13 cellular contexts compared by ENCODE assay signal in the genomic region with DNA sequence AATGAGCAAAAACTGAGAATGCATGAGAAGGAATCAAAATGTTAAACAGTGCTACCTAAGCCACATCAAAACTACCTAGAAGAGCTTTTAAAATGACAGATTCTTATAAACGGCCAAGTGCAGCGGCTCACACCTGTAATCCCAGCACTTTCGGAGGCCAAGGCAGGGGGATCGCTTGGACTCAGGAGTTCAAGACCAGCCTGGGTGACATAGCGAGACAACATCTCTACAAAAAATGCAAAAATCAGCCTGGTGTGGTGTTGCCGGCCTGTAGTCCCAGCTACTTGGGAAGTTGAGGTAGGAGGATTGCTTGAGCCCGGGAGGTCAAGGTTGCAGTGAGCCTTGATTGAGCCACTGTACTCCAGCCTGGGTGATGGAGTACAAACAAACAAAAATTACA. TPM values are rescaled to one million over a fixed set of nuclear protein-coding genes. Genes with fewer than 3 reads are reported as not detected.
A peak's percentile ranks its signal among the peaks of the same experiment; 100 is the strongest.
DNase-seq lines count a peak whose midpoint lies in the region; ATAC-seq, FAIRE-seq and TF ChIP-seq lines count a peak whose summit lies in the region.
"Had no signal": no experiment of that assay in that cellular context is flagged by ENCODE, and none has a peak within 500 bp of the region (broad histone marks: within the 10 kb centered on the region; RNA-seq: fewer than 3 reads in every experiment).

No MANE protein-coding gene starts in this region.

- RAD21 ChIA-PET in GM12878 (lab: Charles Lee; ENCODE audit: unreplicated experiment): interaction anchor here (0.8 to 17.1 kb wide), 13 partner anchors 6 to 143 kb away, joined by 3 to 418 read pairs (median 7); a partner anchor contains a TSS

- H3K4me2 ChIP-seq in DOHH2 (ENCODE audit: low read length): peak overlapping the region; percentile 53
- H3K4me2 ChIP-seq in GM12878 (ENCODE audit: control insufficient read depth, insufficient read depth): peak overlapping the region; percentile 91
- H3K4me2 ChIP-seq in GM23338: no peak overlapping the region

- H4K20me1 ChIP-seq in DOHH2 (ENCODE audit: control insufficient read depth, insufficient read depth, low read depth, low read length): peaks cover 61% of the 10 kb centered on the region
- peaks cover 5% of the 10 kb centered on the region for H4K20me1 ChIP-seq in GM12878 (ENCODE audit: control insufficient read depth, insufficient read depth)
- H4K20me1 ChIP-seq in GM23338 (replicated peaks; ENCODE audit: insufficient read depth): peaks cover 13% of the 10 kb centered on the region; the same call in 1 of the 2 replicates

- POLR2A ChIA-PET in GM12878 (lab: Charles Lee): interaction anchor here (0.7 to 14.0 kb wide), 9 partner anchors 9 to 144 kb away, joined by 4 to 220 read pairs (median 7); a partner anchor contains a TSS

- H3K9me2 ChIP-seq in DOHH2 (replicated peaks; ENCODE audit: control insufficient read depth, low read length) (no peaks in the 10 kb centered on the region), GM23338 (ENCODE audit: insufficient read depth) (no peaks in the 10 kb centered on the region)

- H3K9me3 ChIP-seq in DOHH2 (ENCODE audit: control insufficient read depth, insufficient read depth, low read length) (no peaks in the 10 kb centered on the region), GM12878 (replicated peaks; ENCODE audit: control insufficient read depth, insufficient read depth, low read length) (no peaks in the 10 kb centered on the region)

- H3K4me3 ChIP-seq in DOHH2 (ENCODE audit: low read length): peak overlapping the region; percentile 7; the same call in 1 of the 2 replicates
- H3K4me3 ChIP-seq in GM12878: peak overlapping the region; percentile 46
- H3K4me3 ChIP-seq in rectal smooth muscle tissue (ENCODE audit: low read length): no peak overlapping the region
- H3K4me3 ChIP-seq in GM23338: no peak overlapping the region
- H3K4me3 ChIP-seq: cardiac muscle cell had no signal

- intact Hi-C loops in GM12878 (cut with micrococcal nuclease; ENCODE audit: unreplicated experiment): no loop called here

- no peak for TF ChIP-seq EP300 in GM12878 (IDR thresholded peaks at IDR 0.05; ENCODE audit: borderline replicate concordance in 1 of 2, control insufficient read depth in 1 of 2, low read depth in 2 of 2, low read length in 2 of 2)

- peak overlapping the region; percentile 77 for H3K9ac ChIP-seq in GM12878 (ENCODE audit: control insufficient read depth, insufficient read depth, low read length)
- H3K9ac ChIP-seq in rectal smooth muscle tissue (ENCODE audit: low read length): no peak overlapping the region

- no peak for TF ChIP-seq POLR2A in GM12878 (IDR thresholded peaks at IDR 0.05; ENCODE audit: low read depth, low read length)

- TF ChIP-seq RAD21 in GM12878 (IDR thresholded peaks at IDR 0.05; ENCODE audit: insufficient read depth, low read depth, low read length): no peak

- FAIRE-seq in GM12878 (lab: Jason Lieb, UNC): no peak
- FAIRE-seq: endometrium had no signal

- in situ Hi-C loops in GM12878 (cut with MboI): loop anchor here (25.0 kb wide), 1 partner anchor 1683 kb away; no protein-coding TSS in a partner anchor
- in situ Hi-C loops in KBM-7 (cut with MboI; ENCODE audit: low pct_unique_long_range_greater_than_20kb, low sequenced_read_pairs): no loop called here

- H3K27ac ChIP-seq in DOHH2 (ENCODE audit: low read depth, low read length) (no peak overlapping the region), GM12878 (ENCODE audit: control insufficient read depth, insufficient read depth) (peak overlapping the region; percentile 83), rectal smooth muscle tissue (ENCODE audit: low read depth, low read length) (peak overlapping the region; percentile 44), GM23338 (ENCODE audit: low read depth) (no peak overlapping the region)
- H3K27ac ChIP-seq: cardiac muscle cell, VCaP had no signal

- SMC1A ChIA-PET in GM12878 (lab: Charles Lee; ENCODE audit: uncharacterized antibody, unreplicated experiment): interaction anchor here (1.1 to 28.7 kb wide), 12 partner anchors 10 to 144 kb away, joined by 3 to 763 read pairs (median 8); no protein-coding TSS in a partner anchor

- H3K79me2 ChIP-seq in DOHH2 (ENCODE audit: control insufficient read depth, low read length): peaks cover 100% of the 10 kb centered on the region
- H3K79me2 ChIP-seq in GM12878 (ENCODE audit: control insufficient read depth, insufficient read depth, low read length): peaks cover 97% of the 10 kb centered on the region
- H3K79me2 ChIP-seq in GM23338 (replicated peaks; ENCODE audit: insufficient read depth): peaks cover 72% of the 10 kb centered on the region

- peaks cover 23% of the 10 kb centered on the region for H3K36me3 ChIP-seq in DOHH2 (ENCODE audit: control insufficient read depth, low read length)
- peaks cover 0 to 31% of the 10 kb centered on the region in 2 experiments; a peak in 2 of 4 replicates for H3K36me3 ChIP-seq in GM12878 (ENCODE audit: control insufficient read depth in 2 of 2, insufficient read depth in 2 of 2, low read length in 1 of 2)
- no peaks in the 10 kb centered on the region for H3K36me3 ChIP-seq in rectal smooth muscle tissue (ENCODE audit: control insufficient read depth, insufficient read depth, low read length)
- H3K36me3 ChIP-seq in GM23338 (ENCODE audit: insufficient read depth): no peaks in the 10 kb centered on the region
- H3K36me3 ChIP-seq: cardiac muscle cell had no signal

- no peak for TF ChIP-seq CTCF in DOHH2 (IDR thresholded peaks at IDR 0.05; ENCODE audit: low read depth, low read length, poor library complexity, severe bottlenecking)
- TF ChIP-seq CTCF in GM12878 (IDR thresholded peaks at IDR 0.05 in 2 of 3, conservative IDR thresholded peaks at IDR 0.05 in 1 of 3; ENCODE audit: control insufficient read depth in 2 of 3, extremely low read depth in 1 of 3, insufficient read depth in 1 of 3, low read depth in 3 of 3, low read length in 3 of 3): no peak
- no peak for TF ChIP-seq CTCF in GM23338 (conservative IDR thresholded peaks at IDR 0.05; ENCODE audit: low read depth in 2 of 2)

- CTCF ChIA-PET in GM12878 (lab: Yijun Ruan, JAX): interaction anchor here (0.7 to 5.1 kb wide), 6 partner anchors 8 to 139 kb away, joined by 3 to 20 read pairs (median 7); no protein-coding TSS in a partner anchor

- DNase-seq in GM12878 (ENCODE audit: low read depth, low spot score) (no peak), KBM-7 (no peak), GM23338 (ENCODE audit: low spot score) (no peak), NCI-H2107 (lab: John Stamatoyannopoulos, UW) (no peak)
- DNase-seq: GF-D8; NCI-H2171 treated with DMSO at 0.1 percent for 48 hours; NK-92 treated with Interleukin-12 subunit alpha and Interleukin-12 subunit beta, amount 100 ng/mL, for 24 hours had no signal

- BruUV-seq in GM12878 (replicated peaks; lab: Mats Ljungman, UMichigan): no TSS peak

- H3K27me3 ChIP-seq in DOHH2 (ENCODE audit: control insufficient read depth, low read length) (no peaks in the 10 kb centered on the region), GM12878 (replicated peaks in 1 of 2; ENCODE audit: control insufficient read depth in 2 of 2, insufficient read depth in 2 of 2, low read length in 1 of 2) (no peaks in the 10 kb centered on the region), rectal smooth muscle tissue (ENCODE audit: control insufficient read depth, insufficient read depth, low read length) (no peaks in the 10 kb centered on the region), GM23338 (ENCODE audit: insufficient read depth) (no peaks in the 10 kb centered on the region)
- H3K27me3 ChIP-seq: cardiac muscle cell had no signal

- H3K4me1 ChIP-seq in DOHH2 (ENCODE audit: control insufficient read depth, low read length) (peaks cover 99% of the 10 kb centered on the region), GM12878 (ENCODE audit: control insufficient read depth, insufficient read depth, low read length) (peaks cover 85% of the 10 kb centered on the region), rectal smooth muscle tissue (ENCODE audit: control insufficient read depth, insufficient read depth, low read length) (peaks cover 33% of the 10 kb centered on the region), GM23338 (ENCODE audit: insufficient read depth) (peaks cover 3% of the 10 kb centered on the region; the same call in 1 of the 2 replicates)

- ATAC-seq in GM19395 (IDR thresholded peaks at IDR 0.05; ENCODE audit: unreplicated experiment): peak; percentile 9
- ATAC-seq in GM12878: no peak
- no peak for ATAC-seq in GM23338

- H3K9me3 Mint-ChIP-seq in GM23338: no peaks in the 10 kb centered on the region

- H3K36me3 Mint-ChIP-seq in GM23338 (ENCODE audit: low read depth): peaks cover 1% of the 10 kb centered on the region; the same call in 1 of the 3 replicates

- H3F3A ChIP-seq in DOHH2 (ENCODE audit: control insufficient read depth, insufficient read depth): peaks cover 10% of the 10 kb centered on the region
- H3F3A ChIP-seq in GM23338 (replicated peaks; ENCODE audit: low read depth): no peaks in the 10 kb centered on the region

- H3K27ac Mint-ChIP-seq in GM23338: no peak overlapping the region

- H3K27me3 Mint-ChIP-seq in GM23338 (ENCODE audit: insufficient read depth, low read depth, poor library complexity): peaks cover 6% of the 10 kb centered on the region

- no peak overlapping the region for H2AFZ ChIP-seq in GM12878 (ENCODE audit: control insufficient read depth, low read depth, low read length)
- no peak overlapping the region for H2AFZ ChIP-seq in GM23338

- no peaks in the 10 kb centered on the region; the same call in 1 of the 3 replicates for H3K4me1 Mint-ChIP-seq in GM23338

- H3K4me3 Mint-ChIP-seq in GM23338: no peak overlapping the region

- WGBS in GM12878 (ENCODE audit: insufficient coverage, insufficient replicate concordance, low lambda C conversion rate, missing lambda C conversion rate): 3% methylated on average over 7 of the region's 7 CpGs

RNA-seq across cellular contexts. Expression of a gene that starts 13.4 kb away (rescaled TPM):
- total RNA-seq in GM12878 (2013; cell fraction: nucleolus; rRNA removed): 1,139 and 1,239 TPM in 2 replicates
- total RNA-seq in GM12878 (2014; rRNA removed) (167 and 204 TPM in 2 replicates), GM12878 (2014; rRNA removed; fragmentation: Illumina TruSeq; extraction: Trizol) (277 and 283 TPM in 2 replicates), GM12878 (2021) (353 and 356 TPM in 2 replicates)
- polyA plus RNA-seq in GM12878 (2011; ENCODE audit: low read depth): 193 TPM
- polyA plus RNA-seq in GM12878 (2011; rRNA removed) (188 and 268 TPM in 2 replicates), GM12878 (2014; fragmentation: Illumina TruSeq; extraction: Trizol) (258 and 290 TPM in 2 replicates), GM12878 (2014; fragmentation: Nextera tagmentation; extraction: Ambion mirVana) (10 to 100 TPM; 64.5 to 80.5 TPM), GM12878 (2014; rRNA removed) (180 and 208 TPM in 2 replicates), GM12878 (2016; fragmentation: Nextera tagmentation; extraction: Ambion mirVana) (100 to 1,000 TPM; 165 to 170 TPM), GM23338 (2016; fragmentation: Nextera tagmentation; extraction: Ambion mirVana) (26.6 and 27.4 TPM in 2 replicates)
- polyA plus RNA-seq in GM12878 (2011; cell fraction: cytosol; rRNA removed): 82.5 and 118 TPM in 2 replicates
- 111 and 142 TPM in 2 replicates for polyA plus RNA-seq in GM12878 (2011; cell fraction: nucleus; rRNA removed)
- 288 and 297 TPM in 2 replicates for polyA plus RNA-seq in GM12878 (2012)
- polyA minus RNA-seq in GM12878 (2011; rRNA and poly(A)+ RNA removed): 163 and 327 TPM in 2 replicates
- polyA minus RNA-seq in GM12878 (2011; cell fraction: cytosol; rRNA and poly(A)+ RNA removed): 124 and 136 TPM in 2 replicates
- 73.0 and 135 TPM in 2 replicates for polyA minus RNA-seq in GM12878 (2011; cell fraction: nucleus; rRNA and poly(A)+ RNA removed)
- total RNA-seq in GM23338 (2014; rRNA removed; shearing (Covaris generic)): 25.0 and 28.8 TPM in 2 replicates

RNA-seq across cellular contexts. Expression of a gene that starts 24.1 kb away (rescaled TPM):
- 50.0 and 61.3 TPM in 2 replicates for total RNA-seq in GM12878 (2013; cell fraction: nucleolus; rRNA removed)
- total RNA-seq in GM12878 (2014; rRNA removed) (10.1 and 10.3 TPM in 2 replicates), GM12878 (2014; rRNA removed; fragmentation: Illumina TruSeq; extraction: Trizol) (9.9 and 10.0 TPM in 2 replicates), GM12878 (2021) (14.9 and 16.6 TPM in 2 replicates)
- polyA plus RNA-seq in GM12878 (2011; ENCODE audit: low read depth): 10.6 TPM
- polyA plus RNA-seq in GM12878 (2011; rRNA removed) (21.4 and 23.2 TPM in 2 replicates), GM12878 (2014; fragmentation: Illumina TruSeq; extraction: Trizol) (13.2 and 14.0 TPM in 2 replicates), GM12878 (2014; fragmentation: Nextera tagmentation; extraction: Ambion mirVana) (1 to 10 TPM; 2.7 to 2.9 TPM), GM12878 (2014; rRNA removed) (10.0 and 11.2 TPM in 2 replicates), GM12878 (2016; fragmentation: Nextera tagmentation; extraction: Ambion mirVana) (10 to 100 TPM in 1 of 2 experiments, 1 to 10 TPM in 1; 6.3 to 10.9 TPM), GM23338 (2016; fragmentation: Nextera tagmentation; extraction: Ambion mirVana) (6.2 and 7.3 TPM in 2 replicates)
- polyA plus RNA-seq in GM12878 (2011; cell fraction: cytosol; rRNA removed): 11.0 and 12.5 TPM in 2 replicates
- 19.9 and 23.2 TPM in 2 replicates for polyA plus RNA-seq in GM12878 (2011; cell fraction: nucleus; rRNA removed)
- polyA plus RNA-seq in GM12878 (2012): 14.5 and 22.9 TPM in 2 replicates
- polyA minus RNA-seq in GM12878 (2011; rRNA and poly(A)+ RNA removed): 22.1 and 23.7 TPM in 2 replicates
- polyA minus RNA-seq in GM12878 (2011; cell fraction: cytosol; rRNA and poly(A)+ RNA removed): 7.4 and 18.3 TPM in 2 replicates
- 10.5 and 20.3 TPM in 2 replicates for polyA minus RNA-seq in GM12878 (2011; cell fraction: nucleus; rRNA and poly(A)+ RNA removed)
- total RNA-seq in GM23338 (2014; rRNA removed; shearing (Covaris generic)): 18.4 and 30.7 TPM in 2 replicates

Comparison
In these comparisons a context has a peak if more than half of its experiments do, and no peak if none do; other contexts are left out.
1. H3K27ac ChIP-seq: peak in GM12878 (single experiment) and rectal smooth muscle tissue (single experiment); none in DOHH2 (single experiment) and GM23338 (single experiment).
2. H3K4me3 ChIP-seq: peak in DOHH2 (single experiment) and GM12878 (single experiment); none in rectal smooth muscle tissue (single experiment) and GM23338 (single experiment).